16 cellular contexts compared by ENCODE assay signal in genomic region chr3:197417896-197418618, GRCh38.
A peak's percentile ranks its signal among the peaks of the same experiment; 100 is the strongest.
DNase-seq lines count a peak whose midpoint lies in the region; ATAC-seq and TF ChIP-seq lines count a peak whose summit lies in the region.
"Had no signal": no experiment of that assay in that cellular context is flagged by ENCODE, and none has a peak within 500 bp of the region (broad histone marks: within the 10 kb centered on the region; RNA-seq: fewer than 3 reads in every experiment).

No MANE protein-coding gene starts in this region.

- no peak overlapping the region for H2BK120ac ChIP-seq in neuronal stem cell (ENCODE audit: low read depth, low read length)

- no peaks in the 10 kb centered on the region for H3K9me3 Mint-ChIP-seq in GM23338
- H3K9me3 Mint-ChIP-seq in activated T-cell treated with anti-CD3 and anti-CD28 coated beads, Interleukin-2, amount 50 U/mL, for 24 hours, result no peaks in the 10 kb centered on the region
- H3K9me3 Mint-ChIP-seq: CD4-positive, CD25-positive, alpha-beta regulatory T cell had no signal

- no CpG with 5 or more reads among the region's 11 CpGs for WGBS in neuronal stem cell (ENCODE audit: extremely low coverage in 2 of 2, insufficient read length in 2 of 2, insufficient replicate concordance in 1 of 2), 2 donors

- H3K9me3 ChIP-seq in WERI-Rb-1 (ENCODE audit: severe bottlenecking), result no peaks in the 10 kb centered on the region
- no peaks in the 10 kb centered on the region for H3K9me3 ChIP-seq in neuronal stem cell (replicated peaks in 1 of 2; ENCODE audit: control insufficient read depth in 2 of 2, insufficient read depth in 1 of 2, low read depth in 1 of 2, low read length in 2 of 2)
- H3K9me3 ChIP-seq: SJSA1 had no signal

- no peaks in the 10 kb centered on the region for H3F3A ChIP-seq in GM23338 (replicated peaks; ENCODE audit: low read depth)

- ATAC-seq in GM23338, result peak; percentile 77
- no peak for ATAC-seq in foreskin keratinocyte

- no peaks in the 10 kb centered on the region for H4K20me1 ChIP-seq in GM23338 (replicated peaks; ENCODE audit: insufficient read depth)

- no peaks in the 10 kb centered on the region for H3K9me2 ChIP-seq in GM23338 (ENCODE audit: insufficient read depth)

- H3K4me3 ChIP-seq in GM23338 (no peak overlapping the region), WERI-Rb-1 (ENCODE audit: low read depth, low read length) (no peak overlapping the region), neuronal stem cell (ENCODE audit: low read length in 2 of 2) (no peak overlapping the region)
- H3K4me3 ChIP-seq: SJSA1 had no signal

- H3K36me3 ChIP-seq in GM23338 (ENCODE audit: insufficient read depth) (no peaks in the 10 kb centered on the region), WERI-Rb-1 (no peaks in the 10 kb centered on the region), neuronal stem cell (replicated peaks in 1 of 2; ENCODE audit: control insufficient read depth in 2 of 2, insufficient read depth in 2 of 2, low read length in 2 of 2) (no peaks in the 10 kb centered on the region)
- H3K36me3 ChIP-seq: SJSA1 had no signal

- H3K4me2 ChIP-seq in GM23338, result peak overlapping the region; percentile 49; the same call in 1 of the 2 replicates
- peak overlapping the region; percentile 2 for H3K4me2 ChIP-seq in neuronal stem cell (ENCODE audit: insufficient read depth, low read length, poor library complexity, severe bottlenecking)

- no peaks in the 10 kb centered on the region for H3K27me3 ChIP-seq in GM23338 (ENCODE audit: insufficient read depth)
- H3K27me3 ChIP-seq in WERI-Rb-1 (ENCODE audit: insufficient read depth, low read depth, severe bottlenecking), result no peaks in the 10 kb centered on the region
- peaks cover 0 to 25% (median 0%) of the 10 kb centered on the region in 3 experiments for H3K27me3 ChIP-seq in neuronal stem cell (ENCODE audit: control insufficient read depth in 3 of 3, insufficient read depth in 3 of 3, low read depth in 1 of 3, low read length in 3 of 3)
- H3K27me3 ChIP-seq in foreskin keratinocyte, result no peaks in the 10 kb centered on the region
- H3K27me3 ChIP-seq: SJSA1 had no signal

- TF ChIP-seq CTCF in GM23338 (conservative IDR thresholded peaks at IDR 0.05; ENCODE audit: low read depth in 2 of 2), result no peak
- TF ChIP-seq CTCF in WERI-Rb-1 (IDR thresholded peaks at IDR 0.05; ENCODE audit: low read depth, low read length), result no peak
- TF ChIP-seq CTCF in foreskin keratinocyte (conservative IDR thresholded peaks at IDR 0.05), result no peak

- H2BK12ac ChIP-seq in neuronal stem cell (ENCODE audit: low read length), result no peak overlapping the region

- H4K91ac ChIP-seq in neuronal stem cell (ENCODE audit: low read depth, low read length, poor library complexity), result no peak overlapping the region

- no peak overlapping the region for H3K9ac ChIP-seq in neuronal stem cell (ENCODE audit: low read depth, low read length, poor library complexity)

- H3K27me3 Mint-ChIP-seq in GM23338 (ENCODE audit: insufficient read depth, low read depth, poor library complexity), result peaks cover 9% of the 10 kb centered on the region
- H3K27me3 Mint-ChIP-seq in activated T-cell treated with anti-CD3 and anti-CD28 coated beads, Interleukin-2, amount 50 U/mL, for 24 hours, result no peaks in the 10 kb centered on the region

- peak; percentile 39 for DNase-seq in GM23338 (ENCODE audit: low spot score)
- peak; percentile 28 for DNase-seq in WERI-Rb-1
- DNase-seq in epithelial cell of prostate (ENCODE audit: low read depth, low spot score), result no peak
- peak; percentile 31 for DNase-seq in neuronal stem cell (ENCODE audit: low spot score)
- no peak for DNase-seq in activated T-cell treated with anti-CD3 and anti-CD28 coated beads, Interleukin-2, amount 50 U/mL, for 24 hours
- no peak for DNase-seq in foreskin keratinocyte
- no peak for DNase-seq in amygdala (lab: John Stamatoyannopoulos, UW)
- DNase-seq: AML-193; CD4-positive, CD25-positive, alpha-beta regulatory T cell; DMS79 treated with DMSO at 0.1 percent for 48 hours; GF-D8; GOT3; NCI-H1417 treated with DMSO at 0.1 percent for 48 hours; NCI-H2029 treated with DMSO at 0.1 percent for 48 hours; NCI-H510A treated with DMSO at 0.1 percent for 48 hours had no signal

- H3K4me1 ChIP-seq in GM23338 (ENCODE audit: insufficient read depth), result peaks cover 8% of the 10 kb centered on the region
- peaks cover 0 to 11% of the 10 kb centered on the region in 2 donors for H3K4me1 ChIP-seq in neuronal stem cell (ENCODE audit: control insufficient read depth in 2 of 2, insufficient read depth in 1 of 2, low read depth in 1 of 2, low read length in 2 of 2)
- peaks cover 3% of the 10 kb centered on the region for H3K4me1 ChIP-seq in foreskin keratinocyte

- H3K79me2 ChIP-seq in GM23338 (replicated peaks; ENCODE audit: insufficient read depth), result no peaks in the 10 kb centered on the region

- H3K23ac ChIP-seq in neuronal stem cell (ENCODE audit: low read depth, low read length, poor library complexity), result no peak overlapping the region

- H2AK5ac ChIP-seq in neuronal stem cell (ENCODE audit: low read depth, low read length), result no peak overlapping the region

- no peak overlapping the region for H2BK5ac ChIP-seq in neuronal stem cell (ENCODE audit: low read length)

- no peak overlapping the region for H3K27ac Mint-ChIP-seq in GM23338
- H3K27ac Mint-ChIP-seq in activated T-cell treated with anti-CD3 and anti-CD28 coated beads, Interleukin-2, amount 50 U/mL, for 24 hours, result no peak overlapping the region
- H3K27ac Mint-ChIP-seq: CD4-positive, CD25-positive, alpha-beta regulatory T cell had no signal

- no peak overlapping the region for H4K8ac ChIP-seq in neuronal stem cell (ENCODE audit: low read depth, low read length)

- H3K79me1 ChIP-seq in neuronal stem cell (ENCODE audit: low read depth, low read length), result no peaks in the 10 kb centered on the region

- no peaks in the 10 kb centered on the region for H3K36me3 Mint-ChIP-seq in GM23338 (ENCODE audit: low read depth)
- H3K36me3 Mint-ChIP-seq in activated T-cell treated with anti-CD3 and anti-CD28 coated beads, Interleukin-2, amount 50 U/mL, for 24 hours (ENCODE audit: low read depth), result no peaks in the 10 kb centered on the region
- H3K36me3 Mint-ChIP-seq: CD4-positive, CD25-positive, alpha-beta regulatory T cell had no signal

- no peak overlapping the region for H3K4ac ChIP-seq in neuronal stem cell (ENCODE audit: low read length)

- H3K14ac ChIP-seq in neuronal stem cell (ENCODE audit: low read length), result no peak overlapping the region

- H2AFZ ChIP-seq in GM23338, result peak overlapping the region; percentile 90; the same call in 1 of the 2 replicates
- H2AFZ ChIP-seq in neuronal stem cell (ENCODE audit: low read length), result no peak overlapping the region

- H2BK15ac ChIP-seq in neuronal stem cell (ENCODE audit: low read length), result no peak overlapping the region

- H3K27ac ChIP-seq in GM23338 (ENCODE audit: low read depth), result no peak overlapping the region
- H3K27ac ChIP-seq in WERI-Rb-1, result no peak overlapping the region
- peak overlapping the region; percentile 11 for H3K27ac ChIP-seq in epithelial cell of prostate
- H3K27ac ChIP-seq in neuronal stem cell (replicated peaks; ENCODE audit: low read length), result peak overlapping the region; percentile 7
- H3K27ac ChIP-seq in foreskin keratinocyte, result no peak overlapping the region
- H3K27ac ChIP-seq: SJSA1 had no signal

- peaks cover 16% of the 10 kb centered on the region for H3K4me1 Mint-ChIP-seq in GM23338
- peaks cover 13% of the 10 kb centered on the region for H3K4me1 Mint-ChIP-seq in activated T-cell treated with anti-CD3 and anti-CD28 coated beads, Interleukin-2, amount 50 U/mL, for 24 hours (ENCODE audit: low read depth)
- H3K4me1 Mint-ChIP-seq: CD4-positive, CD25-positive, alpha-beta regulatory T cell had no signal

- no peak overlapping the region for H3K4me3 Mint-ChIP-seq in GM23338
- no peak overlapping the region for H3K4me3 Mint-ChIP-seq in activated T-cell treated with anti-CD3 and anti-CD28 coated beads, Interleukin-2, amount 50 U/mL, for 24 hours
- H3K4me3 Mint-ChIP-seq: CD4-positive, CD25-positive, alpha-beta regulatory T cell had no signal

- H3K18ac ChIP-seq in neuronal stem cell (ENCODE audit: low read length), result no peak overlapping the region

TF ChIP-seq in GM23338, 12 proteins besides CTCF, POLR2A, EP300 and RAD21 (continues in another document):
- TF ChIP-seq POLR2AphosphoS5 (IDR thresholded peaks at IDR 0.05; ENCODE audit: low read depth), result no peak
- no peak for TF ChIP-seq STAT1 (IDR thresholded peaks at IDR 0.05; ENCODE audit: unreplicated experiment)
- no peak for TF ChIP-seq EZH2phosphoT487 (IDR thresholded peaks at IDR 0.05; ENCODE audit: unreplicated experiment)
- no peak for TF ChIP-seq NANOG (IDR thresholded peaks at IDR 0.05; ENCODE audit: borderline replicate concordance)
- no peak for TF ChIP-seq REST (IDR thresholded peaks at IDR 0.05; ENCODE audit: unreplicated experiment)
- TF ChIP-seq CREB1 (CRISPR knock-in tag; IDR thresholded peaks at IDR 0.05; ENCODE audit: low read depth), result no peak
- no peak for TF ChIP-seq EZH2 (IDR thresholded peaks at IDR 0.05; ENCODE audit: low read depth, unreplicated experiment)
- no peak for TF ChIP-seq JUNB (IDR thresholded peaks at IDR 0.05; ENCODE audit: unreplicated experiment)
- TF ChIP-seq ZNF114 (CRISPR knock-in tag; IDR thresholded peaks at IDR 0.05), result no peak

Comparison
In these comparisons a context has a peak if more than half of its experiments do, and no peak if none do; other contexts are left out.
1. DNase-seq: peak in GM23338 (single experiment), WERI-Rb-1 (single experiment) and neuronal stem cell (single experiment); none in epithelial cell of prostate (single experiment), activated T-cell treated with anti-CD3 and anti-CD28 coated beads, Interleukin-2, amount 50 U/mL, for 24 hours (single experiment), foreskin keratinocyte (0 of 2) and amygdala (0 of 56).
2. H3K27ac ChIP-seq: peak in epithelial cell of prostate (single experiment) and neuronal stem cell (single experiment); none in GM23338 (single experiment), WERI-Rb-1 (single experiment) and foreskin keratinocyte (single experiment).